Comparison of ENCODE assay signal across 15 cellular contexts in genomic region chr6:12160350-12160749, GRCh38.
DNase-seq lines count a peak whose midpoint lies in the region; ATAC-seq and TF ChIP-seq lines count a peak whose summit lies in the region.
"Had no signal": no experiment of that assay in that cellular context is flagged by ENCODE, and none has a peak within 500 bp of the region (broad histone marks: within the 10 kb centered on the region; RNA-seq: fewer than 3 reads in every experiment).

No MANE protein-coding gene starts in this region.

- H3K79me2 ChIP-seq in mesendoderm (ENCODE audit: control insufficient read depth, insufficient read depth, low read length): no peaks in the 10 kb centered on the region

- no peak overlapping the region for H4K5ac ChIP-seq in mesendoderm (ENCODE audit: low read length)

- H3K4ac ChIP-seq in mesendoderm (ENCODE audit: low read depth, low read length): no peak overlapping the region

- no peaks in the 10 kb centered on the region for H3K36me3 ChIP-seq in mesendoderm (ENCODE audit: control insufficient read depth, insufficient read depth, low read length)

- no peaks in the 10 kb centered on the region for H3K4me1 ChIP-seq in mesendoderm (ENCODE audit: control insufficient read depth, low read depth, low read length)
- H3K4me1 ChIP-seq: suprapubic skin had no signal

- H3K4me3 ChIP-seq in astrocyte of the cerebellum (ENCODE audit: low read depth, low read length) (no peak overlapping the region), mesendoderm (ENCODE audit: low read length) (no peak overlapping the region)
- H3K4me3 ChIP-seq: suprapubic skin had no signal

- no peak overlapping the region for H3K9ac ChIP-seq in mesendoderm (ENCODE audit: low read length)

- intact Hi-C loops in Right ventricle myocardium inferior (cut with DNase I): no loop called here
- intact Hi-C loops in cardiac septum (cut with DNase I): no loop called here

- no peak overlapping the region for H2BK5ac ChIP-seq in mesendoderm (ENCODE audit: low read length)

- WGBS in mesendoderm (ENCODE audit: extremely low coverage, insufficient coverage, low lambda C conversion rate): no CpG with 5 or more reads among the region's 5 CpGs

- no peak overlapping the region for H3K23ac ChIP-seq in mesendoderm (ENCODE audit: low read length)

- peaks cover 2% of the 10 kb centered on the region for H3K79me1 ChIP-seq in mesendoderm (ENCODE audit: low read length)

- H4K8ac ChIP-seq in mesendoderm (ENCODE audit: low read depth, low read length): no peak overlapping the region

- TF ChIP-seq CTCF in astrocyte of the cerebellum (IDR thresholded peaks at IDR 0.05; ENCODE audit: low read depth, low read length, missing control alignments) (no peak), GM10266 (IDR thresholded peaks at IDR 0.05; ENCODE audit: control insufficient read depth, insufficient read depth, low read depth, missing control alignments) (no peak)

- H3K27ac ChIP-seq in mesendoderm (ENCODE audit: low read depth, low read length): no peak overlapping the region
- H3K27ac ChIP-seq: suprapubic skin had no signal

- DNase-seq in Right ventricle myocardium inferior (ENCODE audit: missing footprints) (no peak), cardiac septum (ENCODE audit: low spot score) (no peak), astrocyte of the cerebellum (ENCODE audit: low read depth) (peak; percentile 46), medulla oblongata (ENCODE audit: extremely low spot score) (peak; percentile 51), mesendoderm (no peak), GM10266 (ENCODE audit: extremely low spot score) (no peak), NCI-H1048 (lab: John Stamatoyannopoulos, UW) (no peak), iPS-NIHi7 (ENCODE audit: extremely low spot score) (no peak)
- DNase-seq: activated T-cell treated with anti-CD3 and anti-CD28 coated beads, Interleukin-2, amount 50 U/mL, for 4 hours; AML-193; GF-D8; Kasumi-1; NCI-H526 treated with DMSO at 0.1 percent for 48 hours; stimulated activated CD4-positive, alpha-beta T cell treated with anti-CD3 and anti-CD28 coated beads, Interleukin-4, amount 100 ng/mL, for 4 hours had no signal

- H3K56ac ChIP-seq in mesendoderm (ENCODE audit: low read length): no peak overlapping the region

- no peak overlapping the region for H2BK15ac ChIP-seq in mesendoderm (replicated peaks; ENCODE audit: low read depth)

- in situ Hi-C loops in astrocyte of the cerebellum (cut with HindIII; ENCODE audit: low sequenced_read_pairs): no loop called here

- no peaks in the 10 kb centered on the region for H3K27me3 ChIP-seq in mesendoderm (ENCODE audit: insufficient read depth, low read length, poor library complexity)
- H3K27me3 ChIP-seq: suprapubic skin had no signal

- no peak overlapping the region for H3K4me2 ChIP-seq in mesendoderm (ENCODE audit: low read length)

- no peak overlapping the region for H3K18ac ChIP-seq in mesendoderm (ENCODE audit: low read length)

- peak; percentile 62 for ATAC-seq in Right ventricle myocardium inferior
- ATAC-seq: activated T-cell treated with anti-CD3 and anti-CD28 coated beads, Interleukin-2, amount 50 U/mL, for 4 hours had no signal

- H2AK5ac ChIP-seq in mesendoderm (ENCODE audit: low read length): no peak overlapping the region

- no peak overlapping the region for H2BK120ac ChIP-seq in mesendoderm (ENCODE audit: low read depth, low read length)

Comparison
In these comparisons a context has a peak if more than half of its experiments do, and no peak if none do; other contexts are left out.
1. DNase-seq: peak in astrocyte of the cerebellum (single experiment) and medulla oblongata (single experiment); none in Right ventricle myocardium inferior (single experiment), cardiac septum (single experiment), mesendoderm (single experiment), GM10266 (single experiment), NCI-H1048 (single experiment) and iPS-NIHi7 (single experiment).